In genomic region chr5:14211818-14212799, GRCh38 we compare ENCODE assay signal across 10 cellular contexts.
DNase-seq lines count a peak whose midpoint lies in the region; ATAC-seq, FAIRE-seq and TF ChIP-seq lines count a peak whose summit lies in the region.
"Had no signal": no experiment of that assay in that cellular context is flagged by ENCODE, and none has a peak within 500 bp of the region (broad histone marks: within the 10 kb centered on the region; RNA-seq: fewer than 3 reads in every experiment).

No MANE protein-coding gene starts in this region.

- H2AFZ ChIP-seq in GM12878 (ENCODE audit: control insufficient read depth, low read depth, low read length) = peak overlapping the region; percentile 40; the same call in 1 of the 2 replicates

- peaks cover 66% of the 10 kb centered on the region for H3K4me1 ChIP-seq in GM12878 (ENCODE audit: control insufficient read depth, insufficient read depth, low read length)

- ATAC-seq in GM19043 (IDR thresholded peaks at IDR 0.05; ENCODE audit: low read depth, unreplicated experiment) = peak; percentile 26
- peak; percentile 28 for ATAC-seq in HG02884 (IDR thresholded peaks at IDR 0.05; ENCODE audit: unreplicated experiment)
- ATAC-seq in GM12878 = peak; percentile 46
- peak; percentile 86 for ATAC-seq in stimulated activated memory B cell treated with anti-CD40 and anti-IgM and Interleukin-4, amounts not matched to agents 10 μg/mL and 1 μg/mL and 100 μg/mL, for 72 hours
- ATAC-seq in activated CD8-positive, alpha-beta T cell treated with anti-CD3 and anti-CD28 coated beads, Interleukin-2, amount 10 ng/mL, durations not matched to agents 7 days and 5 days = no peak
- ATAC-seq: left ventricle myocardium superior had no signal

- no peaks in the 10 kb centered on the region for H3K27me3 ChIP-seq in GM12878 (replicated peaks in 1 of 2; ENCODE audit: control insufficient read depth in 2 of 2, insufficient read depth in 2 of 2, low read length in 1 of 2)

- no peaks in the 10 kb centered on the region for H3K27me3 Mint-ChIP-seq in stimulated activated memory B cell treated with anti-CD40 and anti-IgM and Interleukin-4, amounts not matched to agents 10 μg/mL and 1 μg/mL and 100 μg/mL, for 72 hours
- H3K27me3 Mint-ChIP-seq in activated CD8-positive, alpha-beta T cell treated with anti-CD3 and anti-CD28 coated beads, Interleukin-2, amount 10 ng/mL, durations not matched to agents 7 days and 5 days (ENCODE audit: low read depth) = peaks cover 26% of the 10 kb centered on the region
- H3K27me3 Mint-ChIP-seq: dendritic cell treated with granulocyte-macrophage colony-stimulating factor and Interleukin-4, amounts not matched to agents 40 ng/mL and 50 ng/mL, for 4 days had no signal

- peak; percentile 13 to 48; a peak in 1 of 4 replicates for TF ChIP-seq EP300 in GM12878 (IDR thresholded peaks at IDR 0.05; ENCODE audit: borderline replicate concordance in 1 of 2, control insufficient read depth in 1 of 2, low read depth in 2 of 2, low read length in 2 of 2)

- H3K27ac ChIP-seq in GM12878 (ENCODE audit: control insufficient read depth, insufficient read depth) = peak overlapping the region; percentile 94

- in situ Hi-C loops in GM12878 (cut with MboI) = loop anchor here (5.0 kb wide), 1 partner anchor 105 kb away; no protein-coding TSS in a partner anchor

- RAD21 ChIA-PET in GM12878 (lab: Charles Lee; ENCODE audit: unreplicated experiment) = interaction anchor here (0.8 to 12.4 kb wide), 23 partner anchors 9 to 437 kb away, joined by 3 to 373 read pairs (median 7); partner anchors contain the start of gene TRIO

- no peaks in the 10 kb centered on the region for H4K20me1 ChIP-seq in GM12878 (ENCODE audit: control insufficient read depth, insufficient read depth)

- H3K36me3 ChIP-seq in GM12878 (ENCODE audit: control insufficient read depth in 2 of 2, insufficient read depth in 2 of 2, low read length in 1 of 2) = no peaks in the 10 kb centered on the region; a peak in 1 of 4 replicates

- TF ChIP-seq POLR2A in GM12878 (IDR thresholded peaks at IDR 0.05; ENCODE audit: low read depth, low read length) = peak; percentile 56

- no peak for FAIRE-seq in GM12878 (lab: Jason Lieb, UNC)

- BruUV-seq in GM12878 (replicated peaks; lab: Mats Ljungman, UMichigan) = TSS peak; percentile 54

- DNase-seq in GM12878 (ENCODE audit: low read depth, low spot score) (peak; percentile 83), NCI-H524 treated with DMSO at 0.1 percent for 48 hours (lab: John Stamatoyannopoulos, UW) (no peak), head of caudate nucleus (no peak)
- DNase-seq in activated CD8-positive, alpha-beta T cell treated with anti-CD3 and anti-CD28 coated beads, Interleukin-2, amount 10 ng/mL, durations not matched to agents 7 days and 5 days = no peak
- DNase-seq in activated naive CD4-positive, alpha-beta T cell (lab: John Stamatoyannopoulos, UW) = no peak
- DNase-seq: left ventricle myocardium superior had no signal

- peak overlapping the region; percentile 96 for H3K4me2 ChIP-seq in GM12878 (ENCODE audit: control insufficient read depth, insufficient read depth)

- peak overlapping the region; percentile 92 for H3K27ac Mint-ChIP-seq in stimulated activated memory B cell treated with anti-CD40 and anti-IgM and Interleukin-4, amounts not matched to agents 10 μg/mL and 1 μg/mL and 100 μg/mL, for 72 hours
- no peak overlapping the region for H3K27ac Mint-ChIP-seq in activated CD8-positive, alpha-beta T cell treated with anti-CD3 and anti-CD28 coated beads, Interleukin-2, amount 10 ng/mL, durations not matched to agents 7 days and 5 days
- H3K27ac Mint-ChIP-seq: dendritic cell treated with granulocyte-macrophage colony-stimulating factor and Interleukin-4, amounts not matched to agents 40 ng/mL and 50 ng/mL, for 4 days had no signal

- SMC1A ChIA-PET in GM12878 (lab: Charles Lee; ENCODE audit: uncharacterized antibody, unreplicated experiment) = interaction anchor here (0.6 to 14.5 kb wide), 16 partner anchors 8 to 103 kb away, joined by 3 to 225 read pairs (median 13); partner anchors contain the start of gene TRIO

- intact Hi-C loops in GM12878 (cut with micrococcal nuclease; ENCODE audit: unreplicated experiment) (loop anchor here (1.0 to 5.0 kb wide), 2 partner anchors 104 to 220 kb away; no protein-coding TSS in a partner anchor), head of caudate nucleus (cut with DNase I) (no loop called here)

- TF ChIP-seq CTCF in GM12878 (IDR thresholded peaks at IDR 0.05 in 2 of 3, conservative IDR thresholded peaks at IDR 0.05 in 1 of 3; ENCODE audit: control insufficient read depth in 2 of 3, extremely low read depth in 1 of 3, insufficient read depth in 1 of 3, low read depth in 3 of 3, low read length in 3 of 3) = peak in 1 of 3 experiments; percentile 51; a peak in 3 of 6 replicates

- H3K9me3 ChIP-seq in GM12878 (replicated peaks; ENCODE audit: control insufficient read depth, insufficient read depth, low read length) = no peaks in the 10 kb centered on the region

- CTCF ChIA-PET in GM12878 (lab: Yijun Ruan, JAX) = interaction anchor here (0.6 to 9.7 kb wide), 18 partner anchors 8 to 220 kb away, joined by 3 to 118 read pairs (median 4); no protein-coding TSS in a partner anchor
- CTCF ChIA-PET in activated CD8-positive, alpha-beta T cell treated with anti-CD3 and anti-CD28 coated beads, Interleukin-2, amount 10 ng/mL, durations not matched to agents 7 days and 5 days (lab: Charles Lee) = no interaction called here

- 0 out of 2 replicates have a peak, but pooled peaks have one; percentile 36 for TF ChIP-seq RAD21 in GM12878 (IDR thresholded peaks at IDR 0.05; ENCODE audit: insufficient read depth, low read depth, low read length)

- H3K79me2 ChIP-seq in GM12878 (ENCODE audit: control insufficient read depth, insufficient read depth, low read length) = peaks cover 97% of the 10 kb centered on the region

- POLR2A ChIA-PET in GM12878 (lab: Charles Lee) = interaction anchor here (0.6 to 12.4 kb wide), 19 partner anchors 9 to 204 kb away, joined by 3 to 347 read pairs (median 6); partner anchors contain the start of gene TRIO
- POLR2A ChIA-PET in activated CD8-positive, alpha-beta T cell treated with anti-CD3 and anti-CD28 coated beads, Interleukin-2, amount 10 ng/mL, durations not matched to agents 7 days and 5 days (lab: Charles Lee) = no interaction called here

- peaks cover 91% of the 10 kb centered on the region for H3K4me1 Mint-ChIP-seq in stimulated activated memory B cell treated with anti-CD40 and anti-IgM and Interleukin-4, amounts not matched to agents 10 μg/mL and 1 μg/mL and 100 μg/mL, for 72 hours
- H3K4me1 Mint-ChIP-seq in activated CD8-positive, alpha-beta T cell treated with anti-CD3 and anti-CD28 coated beads, Interleukin-2, amount 10 ng/mL, durations not matched to agents 7 days and 5 days (ENCODE audit: low read depth) = no peaks in the 10 kb centered on the region

- H3K36me3 Mint-ChIP-seq in stimulated activated memory B cell treated with anti-CD40 and anti-IgM and Interleukin-4, amounts not matched to agents 10 μg/mL and 1 μg/mL and 100 μg/mL, for 72 hours = no peaks in the 10 kb centered on the region
- H3K36me3 Mint-ChIP-seq in activated CD8-positive, alpha-beta T cell treated with anti-CD3 and anti-CD28 coated beads, Interleukin-2, amount 10 ng/mL, durations not matched to agents 7 days and 5 days (ENCODE audit: low read depth) = no peaks in the 10 kb centered on the region

- H3K9me3 Mint-ChIP-seq in stimulated activated memory B cell treated with anti-CD40 and anti-IgM and Interleukin-4, amounts not matched to agents 10 μg/mL and 1 μg/mL and 100 μg/mL, for 72 hours = no peaks in the 10 kb centered on the region
- no peaks in the 10 kb centered on the region for H3K9me3 Mint-ChIP-seq in activated CD8-positive, alpha-beta T cell treated with anti-CD3 and anti-CD28 coated beads, Interleukin-2, amount 10 ng/mL, durations not matched to agents 7 days and 5 days (ENCODE audit: insufficient read depth)
- H3K9me3 Mint-ChIP-seq: dendritic cell treated with granulocyte-macrophage colony-stimulating factor and Interleukin-4, amounts not matched to agents 40 ng/mL and 50 ng/mL, for 4 days had no signal

- peak overlapping the region; percentile 37; the same call in 1 of the 2 replicates for H3K4me3 ChIP-seq in GM12878

- 0% methylated on average over 5 of the region's 5 CpGs for WGBS in GM12878 (ENCODE audit: insufficient coverage, insufficient replicate concordance, low lambda C conversion rate, missing lambda C conversion rate)

- peak overlapping the region; percentile 59 for H3K9ac ChIP-seq in GM12878 (ENCODE audit: control insufficient read depth, insufficient read depth, low read length)

- peak overlapping the region; percentile 70 for H3K4me3 Mint-ChIP-seq in stimulated activated memory B cell treated with anti-CD40 and anti-IgM and Interleukin-4, amounts not matched to agents 10 μg/mL and 1 μg/mL and 100 μg/mL, for 72 hours
- no peak overlapping the region for H3K4me3 Mint-ChIP-seq in activated CD8-positive, alpha-beta T cell treated with anti-CD3 and anti-CD28 coated beads, Interleukin-2, amount 10 ng/mL, durations not matched to agents 7 days and 5 days
- H3K4me3 Mint-ChIP-seq: dendritic cell treated with granulocyte-macrophage colony-stimulating factor and Interleukin-4, amounts not matched to agents 40 ng/mL and 50 ng/mL, for 4 days had no signal

TF ChIP-seq in GM12878, 131 proteins besides CTCF, POLR2A, EP300 and RAD21 (continues in another document):
- 0 out of 2 replicates have a peak, but pooled peaks have one; percentile 8 for TF ChIP-seq MTA2 (IDR thresholded peaks at IDR 0.05; ENCODE audit: low read depth)
